In genomic region chr3:101665357-101665756, GRCh38 we compare ENCODE assay signal across 22 cellular contexts.
"Had no signal": no experiment of that assay in that cellular context is flagged by ENCODE, and none has a peak within 500 bp of the region (broad histone marks: within the 10 kb centered on the region; RNA-seq: fewer than 3 reads in every experiment).

No MANE protein-coding gene starts in this region.

- H3K4me3 ChIP-seq: cardiac muscle cell, dorsolateral prefrontal cortex, gastrocnemius medialis, heart right ventricle, upper lobe of left lung had no signal

- ATAC-seq: activated CD4-positive, CD25-positive, alpha-beta regulatory T cell treated with anti-CD3 and anti-CD28 coated beads, Interleukin-2, amount 50 U/mL, for 24 hours; heart right ventricle; natural killer cell treated with Interleukin-12 subunit alpha and Interleukin-12 subunit beta and Interleukin-15 and Interleukin-18, amount 100 ng/mL, for 72 hours; right cardiac atrium had no signal

- H3K27me3 Mint-ChIP-seq: activated T-cell treated with anti-CD3 and anti-CD28 coated beads, Interleukin-2, amount 50 U/mL, for 24 hours; natural killer cell treated with Interleukin-12 subunit alpha and Interleukin-12 subunit beta and Interleukin-15 and Interleukin-18, amount 100 ng/mL, for 72 hours; progenitor cell of endocrine pancreas had no signal

- H3K4me3 Mint-ChIP-seq: activated T-cell treated with anti-CD3 and anti-CD28 coated beads, Interleukin-2, amount 50 U/mL, for 24 hours; endodermal cell; natural killer cell treated with Interleukin-12 subunit alpha and Interleukin-12 subunit beta and Interleukin-15 and Interleukin-18, amount 100 ng/mL, for 72 hours; T-helper 2 cell treated with Interferon-gamma antibody and Interleukin-4, amounts not matched to agents 5 μg/mL and 100 μg/mL, for 36 hours had no signal

- FAIRE-seq: islet of Langerhans, small intestine had no signal

- H3K4me1 ChIP-seq: gastrocnemius medialis, heart right ventricle, upper lobe of left lung had no signal

- H3K27ac ChIP-seq: cardiac muscle cell, dorsolateral prefrontal cortex, gastrocnemius medialis, heart right ventricle, upper lobe of left lung had no signal

- H3K27ac Mint-ChIP-seq: activated T-cell treated with anti-CD3 and anti-CD28 coated beads, Interleukin-2, amount 50 U/mL, for 24 hours; endodermal cell; natural killer cell treated with Interleukin-12 subunit alpha and Interleukin-12 subunit beta and Interleukin-15 and Interleukin-18, amount 100 ng/mL, for 72 hours; progenitor cell of endocrine pancreas; T-helper 2 cell treated with Interferon-gamma antibody and Interleukin-4, amounts not matched to agents 5 μg/mL and 100 μg/mL, for 36 hours had no signal

- H3K4me1 Mint-ChIP-seq: endodermal cell had no signal

- H3K9me3 ChIP-seq: gastrocnemius medialis, heart right ventricle, upper lobe of left lung had no signal

- DNase-seq: activated effector memory CD4-positive, alpha-beta T cell treated with Interleukin-2 at 50 U/mL for 16 hours; activated naive CD4-positive, alpha-beta T cell treated with anti-CD3 and anti-CD28 coated beads, Interleukin-2, amount 50 U/mL, for 16 hours; activated T-cell treated with anti-CD3 and anti-CD28 coated beads, Interleukin-2, amount 50 U/mL, for 24 hours; dorsolateral prefrontal cortex; endodermal cell; erythroblast; gastrocnemius medialis; heart right ventricle; mesenchymal stem cell; nucleus accumbens; right cardiac atrium; small intestine; stimulated activated CD4-positive, alpha-beta T cell treated with anti-CD3 and anti-CD28 coated beads, Interleukin-4, amount 100 ng/mL, for 24 hours; stimulated activated naive CD4-positive, alpha-beta T cell treated with Interleukin-2 at 50 U/mL for 16 hours; SW 1271 had no signal

- H3K27me3 ChIP-seq: cardiac muscle cell, dorsolateral prefrontal cortex, gastrocnemius medialis, heart right ventricle, upper lobe of left lung had no signal
